Comparison of ENCODE assay signal across 23 cellular contexts in genomic region chr7:42605800-42606199, GRCh38.
DNase-seq lines count a peak whose midpoint lies in the region; ATAC-seq and TF ChIP-seq lines count a peak whose summit lies in the region.
"Had no signal": no experiment of that assay in that cellular context is flagged by ENCODE, and none has a peak within 500 bp of the region (broad histone marks: within the 10 kb centered on the region; RNA-seq: fewer than 3 reads in every experiment).

No MANE protein-coding gene starts in this region.

- H3K9me3 Mint-ChIP-seq in brain: peaks cover 0 to 5% (median 0%) of the 10 kb centered on the region in 5 experiments
- H3K9me3 Mint-ChIP-seq: activated B cell treated with CpG ODN at 0.5 μM for 24 hours; activated CD4-positive, alpha-beta memory T cell treated with anti-CD3 and anti-CD28 coated beads, Interleukin-2, amount 10 ng/mL, durations not matched to agents 7 days and 5 days; HFFc6; memory B cell; stimulated activated naive CD8-positive, alpha-beta T cell treated with anti-CD3 and anti-CD28 coated beads, Interleukin-15, amount 100 ng/mL, for 72 hours had no signal

- H3K27ac ChIP-seq in GM23248: no peak overlapping the region
- H3K27ac ChIP-seq: upper lobe of left lung had no signal

- in situ Hi-C loops in GM23248 (cut with MboI): no loop called here

- H3K9me2 ChIP-seq in GM23248 (ENCODE audit: insufficient read depth): no peaks in the 10 kb centered on the region

- H3K4me1 Mint-ChIP-seq in brain: peaks cover 18% of the 10 kb centered on the region
- H3K4me1 Mint-ChIP-seq: activated B cell treated with CpG ODN at 0.5 μM for 24 hours; activated CD4-positive, alpha-beta memory T cell treated with anti-CD3 and anti-CD28 coated beads, Interleukin-2, amount 10 ng/mL, durations not matched to agents 7 days and 5 days; CD4-positive, CD25-positive, alpha-beta regulatory T cell; memory B cell; stimulated activated naive CD8-positive, alpha-beta T cell treated with anti-CD3 and anti-CD28 coated beads, Interleukin-15, amount 100 ng/mL, for 72 hours had no signal

- H3K4me1 ChIP-seq in GM23248 (ENCODE audit: insufficient read depth): peaks cover 15% of the 10 kb centered on the region; the same call in 1 of the 2 replicates
- H3K4me1 ChIP-seq: upper lobe of left lung had no signal

- DNase-seq in GM23248 (peak; percentile 44), foreskin fibroblast (peak; percentile 23 to 49), stromal cell of bone marrow (ENCODE audit: low read depth) (peak; percentile 65), DMS53 treated with DMSO at 0.1 percent for 48 hours (lab: John Stamatoyannopoulos, UW; ENCODE audit: unreplicated experiment) (no peak)
- DNase-seq: activated B cell treated with CpG ODN at 0.5 μM for 24 hours; activated CD4-positive, alpha-beta memory T cell treated with anti-CD3 and anti-CD28 coated beads, Interleukin-2, amount 10 ng/mL, durations not matched to agents 7 days and 5 days; activated gamma-delta T cell treated with Interleukin-2 at 50 U/mL for 16 hours; activated T-cell treated with anti-CD3 and anti-CD28 coated beads for 4 hours; CD4-positive, CD25-positive, alpha-beta regulatory T cell; central memory CD4-positive, alpha-beta T cell; GF-D8; glutamatergic neuron; HFFc6; KBM-7; NCI-H2171; NCI-H69; stimulated activated naive CD8-positive, alpha-beta T cell treated with anti-CD3 and anti-CD28 coated beads, Interleukin-15, amount 100 ng/mL, for 72 hours; T-helper 9 cell; upper lobe of left lung had no signal

- no peak for TF ChIP-seq CTCF in brain (conservative IDR thresholded peaks at IDR 0.05)
- no peak for TF ChIP-seq CTCF in foreskin fibroblast (IDR thresholded peaks at IDR 0.05; ENCODE audit: low read depth, low read length)

- no peaks in the 10 kb centered on the region for H3F3A ChIP-seq in GM23248 (ENCODE audit: insufficient read depth)

- H3K79me2 ChIP-seq in GM23248 (ENCODE audit: insufficient read depth): no peaks in the 10 kb centered on the region

- WGBS in GM23248 (ENCODE audit: low coverage in 1 of 2, low lambda C conversion rate in 2 of 2, missing lambda C conversion rate in 2 of 2), 2 experiments: 18 to 24% methylated on average over 2 of the region's 2 CpGs

- no peaks in the 10 kb centered on the region for H4K20me1 ChIP-seq in GM23248 (ENCODE audit: insufficient read depth)

- no peaks in the 10 kb centered on the region for H3K36me3 ChIP-seq in GM23248 (ENCODE audit: low read depth)
- H3K36me3 ChIP-seq: upper lobe of left lung had no signal

- H3K27ac Mint-ChIP-seq in brain: peak overlapping the region in 2 of 5 experiments; percentile 44 to 69
- H3K27ac Mint-ChIP-seq: activated B cell treated with CpG ODN at 0.5 μM for 24 hours; activated CD4-positive, alpha-beta memory T cell treated with anti-CD3 and anti-CD28 coated beads, Interleukin-2, amount 10 ng/mL, durations not matched to agents 7 days and 5 days; CD4-positive, CD25-positive, alpha-beta regulatory T cell; HFFc6; memory B cell; stimulated activated naive CD8-positive, alpha-beta T cell treated with anti-CD3 and anti-CD28 coated beads, Interleukin-15, amount 100 ng/mL, for 72 hours had no signal

- peak overlapping the region in 3 of 5 experiments; percentile 18 to 75 (median 41) for H3K4me3 Mint-ChIP-seq in brain
- H3K4me3 Mint-ChIP-seq: activated B cell treated with CpG ODN at 0.5 μM for 24 hours; activated CD4-positive, alpha-beta memory T cell treated with anti-CD3 and anti-CD28 coated beads, Interleukin-2, amount 10 ng/mL, durations not matched to agents 7 days and 5 days; CD4-positive, CD25-positive, alpha-beta regulatory T cell; HFFc6; memory B cell; stimulated activated naive CD8-positive, alpha-beta T cell treated with anti-CD3 and anti-CD28 coated beads, Interleukin-15, amount 100 ng/mL, for 72 hours had no signal

- no peak overlapping the region for H3K4me3 ChIP-seq in GM23248
- H3K4me3 ChIP-seq in foreskin fibroblast (ENCODE audit: low read depth in 1 of 2, low read length in 2 of 2): peak overlapping the region in 1 of 2 donors; percentile 13
- H3K4me3 ChIP-seq: upper lobe of left lung had no signal

- ATAC-seq in HG03565 (IDR thresholded peaks at IDR 0.05; ENCODE audit: unreplicated experiment): no peak
- no peak for ATAC-seq in GM18858 (IDR thresholded peaks at IDR 0.05; ENCODE audit: unreplicated experiment)
- ATAC-seq: stimulated activated naive CD8-positive, alpha-beta T cell treated with anti-CD3 and anti-CD28 coated beads, Interleukin-15, amount 100 ng/mL, for 72 hours had no signal

- H3K4me2 ChIP-seq in GM23248 (ENCODE audit: unreplicated experiment): no peak overlapping the region

- H3K27me3 ChIP-seq in GM23248 (replicated peaks; ENCODE audit: insufficient read depth): peaks cover 7% of the 10 kb centered on the region; the same call in 1 of the 2 replicates
- H3K27me3 ChIP-seq: upper lobe of left lung had no signal

- no peak overlapping the region for H3K9ac ChIP-seq in GM23248

- H3K9me3 ChIP-seq in GM23248 (ENCODE audit: low read depth): no peaks in the 10 kb centered on the region
- H3K9me3 ChIP-seq: upper lobe of left lung had no signal

- no peaks in the 10 kb centered on the region for H3K36me3 Mint-ChIP-seq in brain
- H3K36me3 Mint-ChIP-seq: CD4-positive, CD25-positive, alpha-beta regulatory T cell; memory B cell had no signal

- no peak overlapping the region for H2AFZ ChIP-seq in GM23248

- peaks cover 5% of the 10 kb centered on the region for H3K27me3 Mint-ChIP-seq in brain
- H3K27me3 Mint-ChIP-seq: activated CD4-positive, alpha-beta memory T cell treated with anti-CD3 and anti-CD28 coated beads, Interleukin-2, amount 10 ng/mL, durations not matched to agents 7 days and 5 days; CD4-positive, CD25-positive, alpha-beta regulatory T cell; memory B cell; stimulated activated naive CD8-positive, alpha-beta T cell treated with anti-CD3 and anti-CD28 coated beads, Interleukin-15, amount 100 ng/mL, for 72 hours had no signal
